ENCODE assay signal across 8 cellular contexts in the genomic region with DNA sequence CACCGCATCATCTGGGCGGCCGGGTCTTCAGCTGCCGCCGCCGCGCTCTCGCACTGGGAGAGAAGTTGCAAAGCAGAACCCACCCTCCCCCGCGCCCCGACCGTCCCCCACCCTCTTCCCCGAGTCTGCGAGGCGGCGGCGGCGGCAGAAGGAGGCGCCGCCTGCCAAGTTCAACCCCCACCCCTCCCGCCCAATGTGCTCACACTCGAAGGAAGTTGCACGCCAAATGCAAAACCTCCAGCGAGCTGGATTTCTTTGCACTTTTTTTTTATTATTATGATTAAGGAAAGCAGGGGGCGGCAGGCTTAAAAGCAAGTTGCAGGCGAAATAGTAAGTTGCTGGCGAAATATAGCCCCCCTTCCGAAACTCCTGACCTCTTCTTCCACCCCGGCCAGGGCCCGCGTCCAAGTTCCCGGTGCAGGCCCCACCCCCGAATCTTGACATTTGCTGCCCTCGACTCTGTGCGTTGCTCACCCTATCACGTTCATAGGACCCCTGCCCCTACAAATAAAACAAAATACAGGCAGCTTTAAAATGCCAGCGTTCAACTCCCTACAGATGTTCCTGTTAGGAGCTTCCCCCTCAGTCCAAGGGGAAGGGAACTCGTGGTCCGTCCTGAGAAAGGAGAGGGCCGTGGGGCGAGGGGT. TPM values are rescaled to one million over a fixed set of nuclear protein-coding genes. Genes with fewer than 3 reads are reported as not detected.
DNase-seq lines count a peak whose midpoint lies in the region; ATAC-seq, FAIRE-seq and TF ChIP-seq lines count a peak whose summit lies in the region.

No MANE protein-coding gene starts in this region.

- no peaks in the 10 kb centered on the region for H3K36me3 ChIP-seq in small intestine (ENCODE audit: control insufficient read depth in 2 of 2, insufficient read depth in 2 of 2, low read length in 2 of 2)

- ATAC-seq in HG02610 (IDR thresholded peaks at IDR 0.05; ENCODE audit: unreplicated experiment) = peak; percentile 17

- WGBS in small intestine, 3 donors = 0 to 1% (median 0%) methylated on average over 37 to 41 of the region's 41 CpGs

- DNase-seq in GM12865 (ENCODE audit: low read depth) (peak; percentile 92), NCI-H1930 (lab: John Stamatoyannopoulos, UW) (peak; percentile 16 to 39), MCF 10A (ENCODE audit: unreplicated experiment) (peak; percentile 95), immature natural killer cell (no peak), small intestine (peak; percentile 82), RKO (ENCODE audit: low spot score) (no peak)

- H3K4me3 ChIP-seq in GM12865 (ENCODE audit: low read depth, low read length) = peak overlapping the region; percentile 94
- H3K4me3 ChIP-seq in WI38 (ENCODE audit: low read depth, low read length) = peak overlapping the region; percentile 97
- H3K4me3 ChIP-seq in small intestine (ENCODE audit: low read depth in 1 of 2, low read length in 2 of 2) = peak overlapping the region; percentile 91 to 92

- peaks cover 14% of the 10 kb centered on the region for H3K36me3 Mint-ChIP-seq in MCF 10A (ENCODE audit: insufficient read depth, unreplicated experiment)
- peaks cover 12 to 13% (median 12%) of the 10 kb centered on the region in 3 donors for H3K36me3 Mint-ChIP-seq in immature natural killer cell

- H3K4me1 ChIP-seq in small intestine (ENCODE audit: control insufficient read depth in 2 of 2, insufficient read depth in 1 of 2, low read depth in 1 of 2, low read length in 1 of 2) = no peaks in the 10 kb centered on the region

- no peak for FAIRE-seq in small intestine (lab: Jason Lieb, UNC)

- no peak for TF ChIP-seq CTCF in GM12865 (IDR thresholded peaks at IDR 0.05; ENCODE audit: insufficient read depth, low read depth, low read length, missing control alignments)
- TF ChIP-seq CTCF in WI38 (IDR thresholded peaks at IDR 0.05; ENCODE audit: low read depth, low read length) = no peak
- TF ChIP-seq CTCF in MCF 10A (IDR thresholded peaks at IDR 0.05; ENCODE audit: unreplicated experiment) = no peak

- POLR2A ChIA-PET in MCF 10A (lab: Yijun Ruan, JAX) = interaction anchor here (0.6 to 7.3 kb wide), 55 partner anchors 9 to 1290 kb away, joined by 3 to 116 read pairs (median 6); partner anchors contain the start of genes KCTD16 and YIPF5

- no peaks in the 10 kb centered on the region for H3K27me3 ChIP-seq in small intestine (ENCODE audit: control insufficient read depth in 2 of 2, insufficient read depth in 2 of 2, low read length in 2 of 2)

- BruUV-seq in MCF 10A (replicated peaks; lab: Mats Ljungman, UMichigan) = no TSS peak

- intact Hi-C loops in MCF 10A (cut with micrococcal nuclease) = loop anchor here (1.0 to 5.0 kb wide), 8 partner anchors 103 to 779 kb away; no protein-coding TSS in a partner anchor

- H3K4me3 Mint-ChIP-seq in MCF 10A (ENCODE audit: unreplicated experiment) (peak overlapping the region; percentile 98), immature natural killer cell (peak overlapping the region; percentile 93 to 98 (median 97))

- no peaks in the 10 kb centered on the region for H3K9me3 Mint-ChIP-seq in MCF 10A (ENCODE audit: unreplicated experiment)
- H3K9me3 Mint-ChIP-seq in immature natural killer cell = no peaks in the 10 kb centered on the region

- CTCF ChIA-PET in MCF 10A (lab: Yijun Ruan, JAX) = interaction anchor here (0.5 to 3.0 kb wide), 49 partner anchors 9 to 565 kb away, joined by 3 to 34 read pairs (median 4); no protein-coding TSS in a partner anchor

- no peaks in the 10 kb centered on the region for H3K27me3 Mint-ChIP-seq in MCF 10A (ENCODE audit: insufficient read depth, unreplicated experiment)
- H3K27me3 Mint-ChIP-seq in immature natural killer cell (ENCODE audit: low read depth in 3 of 3) = peaks cover 14 to 34% (median 20%) of the 10 kb centered on the region in 3 donors

- H3K27ac Mint-ChIP-seq in MCF 10A (ENCODE audit: low read depth, unreplicated experiment) (peak overlapping the region; percentile 99), immature natural killer cell (peak overlapping the region; percentile 98 to 100 (median 98))

- H3K27ac ChIP-seq in small intestine (ENCODE audit: low read depth in 1 of 2, low read length in 1 of 2) = peak overlapping the region; percentile 97 to 100

- H3K9me3 ChIP-seq in small intestine (ENCODE audit: control insufficient read depth, low read depth) = no peaks in the 10 kb centered on the region

- H3K4me1 Mint-ChIP-seq in MCF 10A (ENCODE audit: insufficient read depth, unreplicated experiment) (peaks cover 27% of the 10 kb centered on the region), immature natural killer cell (peaks cover 39 to 51% of the 10 kb centered on the region in 2 donors)

RNA-seq across cellular contexts. Expression of gene NR3C1, which starts 1.1 kb away (rescaled TPM):
- 92.9 and 113 TPM in 2 replicates for total RNA-seq in MCF 10A (2022)
- polyA plus RNA-seq in immature natural killer cell (100 to 1,000 TPM in 1 of 3 donors, 10 to 100 TPM in 2; 87.3 to 142 (median 92.6) TPM), small intestine (10 to 100 TPM; 13.7 to 17.3 (median 16.3) TPM)

Comparison
In these comparisons a context has a peak if more than half of its experiments do, and no peak if none do; other contexts are left out.
1. DNase-seq: peak in GM12865 (single experiment), NCI-H1930 (2 of 2), MCF 10A (single experiment) and small intestine (single experiment); none in immature natural killer cell (0 of 3) and RKO (single experiment).
2. RNA of gene NR3C1, which starts 1.1 kb away (polyA plus RNA-seq): 87.3 to 142 TPM in immature natural killer cell; 13.7 to 17.3 TPM in small intestine; every median in the first group is over 4 times any median in the second.
3. Peak in every context shown above with its lines, with median percentiles within 50 percentile points of each other: H3K4me3 ChIP-seq.